In genomic region chr2:215797676-215798075, GRCh38 we compare ENCODE assay signal across 26 cellular contexts.
DNase-seq lines count a peak whose midpoint lies in the region; ATAC-seq and TF ChIP-seq lines count a peak whose summit lies in the region.
"Had no signal": no experiment of that assay in that cellular context is flagged by ENCODE, and none has a peak within 500 bp of the region (broad histone marks: within the 10 kb centered on the region; RNA-seq: fewer than 3 reads in every experiment).

No MANE protein-coding gene starts in this region.

- no peaks in the 10 kb centered on the region for H3K36me3 ChIP-seq in adipocyte (ENCODE audit: control insufficient read depth, insufficient read depth, low read length, severe bottlenecking)
- H3K36me3 ChIP-seq: left ventricle myocardium inferior, sigmoid colon, stomach, tibial artery had no signal

- H3K4me3 ChIP-seq in adipocyte (ENCODE audit: low read length) = no peak overlapping the region
- H3K4me3 ChIP-seq: left ventricle myocardium inferior, sigmoid colon, stomach, tibial artery had no signal

- H3K4me1 Mint-ChIP-seq in progenitor cell of endocrine pancreas (ENCODE audit: low read depth) = peaks cover 21% of the 10 kb centered on the region
- H3K4me1 Mint-ChIP-seq: CD4-positive, CD25-positive, alpha-beta regulatory T cell had no signal

- peaks cover 4% of the 10 kb centered on the region for H3K9me3 Mint-ChIP-seq in progenitor cell of endocrine pancreas (ENCODE audit: low read depth)
- H3K9me3 Mint-ChIP-seq: activated naive CD4-positive, alpha-beta T cell treated with anti-CD3 and anti-CD28 coated beads, Interleukin-2, amount 10 ng/mL, durations not matched to agents 7 days and 5 days; natural killer cell treated with Interleukin-12 subunit alpha and Interleukin-12 subunit beta and Interleukin-15 and Interleukin-18, amount 100 ng/mL, for 72 hours had no signal

- TF ChIP-seq CTCF in progenitor cell of endocrine pancreas (IDR thresholded peaks at IDR 0.05; ENCODE audit: unreplicated experiment) = no peak

- no peaks in the 10 kb centered on the region for H3K27me3 ChIP-seq in adipocyte (replicated peaks; ENCODE audit: control insufficient read depth, insufficient read depth, low read length)
- H3K27me3 ChIP-seq: sigmoid colon, stomach, tibial artery had no signal

- H3K27me3 Mint-ChIP-seq in progenitor cell of endocrine pancreas = no peaks in the 10 kb centered on the region
- H3K27me3 Mint-ChIP-seq: activated naive CD4-positive, alpha-beta T cell treated with anti-CD3 and anti-CD28 coated beads, Interleukin-2, amount 10 ng/mL, durations not matched to agents 7 days and 5 days had no signal

- no peaks in the 10 kb centered on the region for H3K36me3 Mint-ChIP-seq in progenitor cell of endocrine pancreas (ENCODE audit: insufficient read depth)
- H3K36me3 Mint-ChIP-seq: activated naive CD4-positive, alpha-beta T cell treated with anti-CD3 and anti-CD28 coated beads, Interleukin-2, amount 10 ng/mL, durations not matched to agents 7 days and 5 days; CD4-positive, CD25-positive, alpha-beta regulatory T cell; natural killer cell treated with Interleukin-12 subunit alpha and Interleukin-12 subunit beta and Interleukin-15 and Interleukin-18, amount 100 ng/mL, for 72 hours had no signal

- H3K27ac Mint-ChIP-seq in progenitor cell of endocrine pancreas = peak overlapping the region; percentile 42
- H3K27ac Mint-ChIP-seq: activated naive CD4-positive, alpha-beta T cell treated with anti-CD3 and anti-CD28 coated beads, Interleukin-2, amount 10 ng/mL, durations not matched to agents 7 days and 5 days; CD4-positive, CD25-positive, alpha-beta regulatory T cell; mesothelial cell of epicardium; natural killer cell treated with Interleukin-12 subunit alpha and Interleukin-12 subunit beta and Interleukin-15 and Interleukin-18, amount 100 ng/mL, for 72 hours had no signal

- in situ Hi-C loops in G401 (cut with HindIII; ENCODE audit: low sequenced_read_pairs) = no loop called here

- H3K9me3 ChIP-seq in adipocyte (ENCODE audit: control insufficient read depth, low read length) = no peaks in the 10 kb centered on the region
- H3K9me3 ChIP-seq: stomach, tibial artery had no signal

- no peak overlapping the region for H3K9ac ChIP-seq in adipocyte (ENCODE audit: low read length)
- H3K9ac ChIP-seq: KMS-11, parathyroid adenoma had no signal

- H3K4me3 Mint-ChIP-seq in progenitor cell of endocrine pancreas (ENCODE audit: low read depth) = no peak overlapping the region
- H3K4me3 Mint-ChIP-seq: activated naive CD4-positive, alpha-beta T cell treated with anti-CD3 and anti-CD28 coated beads, Interleukin-2, amount 10 ng/mL, durations not matched to agents 7 days and 5 days; CD4-positive, CD25-positive, alpha-beta regulatory T cell; mesothelial cell of epicardium; natural killer cell treated with Interleukin-12 subunit alpha and Interleukin-12 subunit beta and Interleukin-15 and Interleukin-18, amount 100 ng/mL, for 72 hours had no signal

- peaks cover 26% of the 10 kb centered on the region for H3K4me1 ChIP-seq in adipocyte (ENCODE audit: control insufficient read depth, insufficient read depth, low read length)
- H3K4me1 ChIP-seq: parathyroid adenoma had no signal

- DNase-seq in G401 (ENCODE audit: low spot score) (peak; percentile 57), adipocyte (ENCODE audit: low read depth) (peak; percentile 39), fibroblast of peridontal ligament (ENCODE audit: extremely low read depth) (peak; percentile 87), progenitor cell of endocrine pancreas (ENCODE audit: low spot score, unreplicated experiment) (no peak)
- DNase-seq in activated T-cell treated with anti-CD3 and anti-CD28 coated beads, Interleukin-2, amount 50 U/mL, for 48 hours = no peak
- DNase-seq in stimulated activated CD4-positive, alpha-beta T cell treated with anti-CD3 and anti-CD28 coated beads, Interleukin-1b, Interleukin-23, amount 100 ng/mL, for 48 hours = no peak
- DNase-seq: activated CD4-positive, alpha-beta T cell treated with anti-CD3 and anti-CD28 coated beads for 48 hours; activated naive CD4-positive, alpha-beta T cell treated with anti-CD3 and anti-CD28 coated beads, Interleukin-2, amount 10 ng/mL, durations not matched to agents 7 days and 5 days; CD4-positive, CD25-positive, alpha-beta regulatory T cell; central memory CD4-positive, alpha-beta T cell; DMS 273 treated with DMSO at 0.1 percent for 48 hours; hypothalamus; left ventricle myocardium inferior; NCI-H1694 treated with DMSO at 0.1 percent for 48 hours; NCI-H2171 treated with DMSO at 0.1 percent for 48 hours; sigmoid colon; stimulated activated CD8-positive, alpha-beta memory T cell treated with anti-CD3 and anti-CD28 coated beads, Interleukin-4, amount 100 ng/mL, for 48 hours; stomach; tibial artery had no signal

- no peak for ATAC-seq in HG02642 (IDR thresholded peaks at IDR 0.05; ENCODE audit: poor library complexity, unreplicated experiment)
- ATAC-seq in HG02759 (IDR thresholded peaks at IDR 0.05; ENCODE audit: unreplicated experiment) = no peak
- ATAC-seq: natural killer cell treated with Interleukin-12 subunit alpha and Interleukin-12 subunit beta and Interleukin-15 and Interleukin-18, amount 100 ng/mL, for 72 hours; SK-N-SH treated with all-trans-retinoic acid at 6 μM for 48 hours had no signal

Comparison
In these comparisons a context has a peak if more than half of its experiments do, and no peak if none do; other contexts are left out.
1. DNase-seq: peak in G401 (single experiment), adipocyte (single experiment) and fibroblast of peridontal ligament (single experiment); none in progenitor cell of endocrine pancreas (single experiment), activated T-cell treated with anti-CD3 and anti-CD28 coated beads, Interleukin-2, amount 50 U/mL, for 48 hours (0 of 2) and stimulated activated CD4-positive, alpha-beta T cell treated with anti-CD3 and anti-CD28 coated beads, Interleukin-1b, Interleukin-23, amount 100 ng/mL, for 48 hours (single experiment).